Comparison of ENCODE assay signal across 14 cellular contexts in the genomic region with DNA sequence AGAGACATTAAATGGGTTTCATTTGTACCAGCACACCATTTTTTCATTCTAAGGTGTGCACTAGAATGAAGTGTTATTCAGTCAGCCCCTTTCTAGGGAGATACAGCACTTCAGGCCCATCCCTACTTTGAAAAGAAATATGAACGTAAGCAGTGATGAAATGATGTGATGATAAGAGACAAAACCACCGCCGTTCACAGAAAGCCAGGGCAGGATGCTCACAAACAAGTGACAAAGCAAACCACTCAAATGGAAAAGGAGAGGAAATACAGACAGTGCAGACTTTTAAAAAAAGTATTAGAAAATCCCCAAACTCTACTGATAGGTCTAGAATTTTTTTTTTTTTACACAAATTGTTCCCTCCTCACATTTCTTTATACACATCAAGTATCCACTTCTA.
DNase-seq lines count a peak whose midpoint lies in the region; ATAC-seq and TF ChIP-seq lines count a peak whose summit lies in the region.
"Had no signal": no experiment of that assay in that cellular context is flagged by ENCODE, and none has a peak within 500 bp of the region (broad histone marks: within the 10 kb centered on the region; RNA-seq: fewer than 3 reads in every experiment).

No MANE protein-coding gene starts in this region.

- peak; percentile 15 for DNase-seq in DND-41
- DNase-seq in activated T-cell treated with anti-CD3 and anti-CD28 coated beads, Interleukin-2, amount 50 U/mL, for 4 hours = peak; percentile 56
- peak; percentile 75 for DNase-seq in natural killer cell treated with Interleukin-12 subunit alpha and Interleukin-12 subunit beta and Interleukin-15 and Interleukin-18, amount 100 ng/mL, for 72 hours (ENCODE audit: low spot score)
- no peak for DNase-seq in type B pancreatic cell (ENCODE audit: extremely low spot score, unreplicated experiment)
- DNase-seq in nucleus accumbens (lab: John Stamatoyannopoulos, UW) = no peak
- no peak for DNase-seq in neural progenitor cell (ENCODE audit: low spot score)
- DNase-seq: H9, left ventricle myocardium inferior, NCI-H2081 treated with DMSO at 0.1 percent for 48 hours, SHP77 treated with DMSO at 0.1 percent for 48 hours, testis had no signal

- H3K9me3 Mint-ChIP-seq in activated T-cell treated with anti-CD3 and anti-CD28 coated beads, Interleukin-2, amount 50 U/mL, for 4 hours = no peaks in the 10 kb centered on the region
- peaks cover 3% of the 10 kb centered on the region for H3K9me3 Mint-ChIP-seq in natural killer cell treated with Interleukin-12 subunit alpha and Interleukin-12 subunit beta and Interleukin-15 and Interleukin-18, amount 100 ng/mL, for 72 hours
- peaks cover 5% of the 10 kb centered on the region for H3K9me3 Mint-ChIP-seq in type B pancreatic cell
- H3K9me3 Mint-ChIP-seq in neural progenitor cell = peaks cover 4% of the 10 kb centered on the region

- no peak for TF ChIP-seq CTCF in DND-41 (IDR thresholded peaks at IDR 0.05; ENCODE audit: borderline replicate concordance, extremely low read depth, low read length, poor library complexity, severe bottlenecking)
- TF ChIP-seq CTCF in type B pancreatic cell (conservative IDR thresholded peaks at IDR 0.05) = no peak
- no peak for TF ChIP-seq CTCF in neural progenitor cell (IDR thresholded peaks at IDR 0.05)

- H2AFZ ChIP-seq in DND-41 (ENCODE audit: low read depth, low read length) (no peak overlapping the region), neural progenitor cell (replicated peaks) (no peak overlapping the region)

- peak overlapping the region; percentile 47 for H3K4me3 Mint-ChIP-seq in activated T-cell treated with anti-CD3 and anti-CD28 coated beads, Interleukin-2, amount 50 U/mL, for 4 hours
- peak overlapping the region; percentile 86 for H3K4me3 Mint-ChIP-seq in natural killer cell treated with Interleukin-12 subunit alpha and Interleukin-12 subunit beta and Interleukin-15 and Interleukin-18, amount 100 ng/mL, for 72 hours
- H3K4me3 Mint-ChIP-seq in type B pancreatic cell (no peak overlapping the region), neural progenitor cell (no peak overlapping the region)
- H3K4me3 Mint-ChIP-seq: H9 had no signal

- peaks cover 88% of the 10 kb centered on the region for H3K4me1 Mint-ChIP-seq in activated T-cell treated with anti-CD3 and anti-CD28 coated beads, Interleukin-2, amount 50 U/mL, for 4 hours (ENCODE audit: low read depth)
- peaks cover 67 to 76% of the 10 kb centered on the region in 2 donors for H3K4me1 Mint-ChIP-seq in natural killer cell treated with Interleukin-12 subunit alpha and Interleukin-12 subunit beta and Interleukin-15 and Interleukin-18, amount 100 ng/mL, for 72 hours (ENCODE audit: low read depth in 2 of 2)
- H3K4me1 Mint-ChIP-seq in type B pancreatic cell (ENCODE audit: unreplicated experiment) = peaks cover 4% of the 10 kb centered on the region
- H3K4me1 Mint-ChIP-seq in neural progenitor cell = no peaks in the 10 kb centered on the region

- H3K36me3 Mint-ChIP-seq in activated T-cell treated with anti-CD3 and anti-CD28 coated beads, Interleukin-2, amount 50 U/mL, for 4 hours (ENCODE audit: insufficient read depth) = peaks cover 47% of the 10 kb centered on the region
- peaks cover 27% of the 10 kb centered on the region for H3K36me3 Mint-ChIP-seq in natural killer cell treated with Interleukin-12 subunit alpha and Interleukin-12 subunit beta and Interleukin-15 and Interleukin-18, amount 100 ng/mL, for 72 hours
- peaks cover 28% of the 10 kb centered on the region for H3K36me3 Mint-ChIP-seq in type B pancreatic cell
- peaks cover 5% of the 10 kb centered on the region for H3K36me3 Mint-ChIP-seq in neural progenitor cell

- peaks cover 41% of the 10 kb centered on the region for H3K4me1 ChIP-seq in DND-41 (ENCODE audit: insufficient read depth, low read length)
- H3K4me1 ChIP-seq in neural progenitor cell = no peaks in the 10 kb centered on the region

- H3K9ac ChIP-seq in DND-41 (ENCODE audit: low read depth, low read length) (no peak overlapping the region), neural progenitor cell (no peak overlapping the region)

- H3K27me3 Mint-ChIP-seq in activated T-cell treated with anti-CD3 and anti-CD28 coated beads, Interleukin-2, amount 50 U/mL, for 4 hours (ENCODE audit: low read depth) = no peaks in the 10 kb centered on the region
- no peaks in the 10 kb centered on the region for H3K27me3 Mint-ChIP-seq in natural killer cell treated with Interleukin-12 subunit alpha and Interleukin-12 subunit beta and Interleukin-15 and Interleukin-18, amount 100 ng/mL, for 72 hours
- H3K27me3 Mint-ChIP-seq in type B pancreatic cell (no peaks in the 10 kb centered on the region), neural progenitor cell (ENCODE audit: insufficient read depth, low read depth) (no peaks in the 10 kb centered on the region)

- no peaks in the 10 kb centered on the region for H3K79me2 ChIP-seq in DND-41 (ENCODE audit: insufficient read depth, low read length)
- no peaks in the 10 kb centered on the region for H3K79me2 ChIP-seq in neural progenitor cell (ENCODE audit: low read depth)

- no peaks in the 10 kb centered on the region for H3K36me3 ChIP-seq in DND-41 (ENCODE audit: insufficient read depth, low read length)
- H3K36me3 ChIP-seq in neural progenitor cell = no peaks in the 10 kb centered on the region

- H3K27ac Mint-ChIP-seq in natural killer cell treated with Interleukin-12 subunit alpha and Interleukin-12 subunit beta and Interleukin-15 and Interleukin-18, amount 100 ng/mL, for 72 hours = peak overlapping the region; percentile 92 to 96
- H3K27ac Mint-ChIP-seq in type B pancreatic cell = no peak overlapping the region
- H3K27ac Mint-ChIP-seq in neural progenitor cell = no peak overlapping the region
- H3K27ac Mint-ChIP-seq: H9 had no signal

- no peaks in the 10 kb centered on the region for H3K27me3 ChIP-seq in DND-41 (ENCODE audit: insufficient read depth, low read length, poor library complexity)
- no peaks in the 10 kb centered on the region for H3K27me3 ChIP-seq in neural progenitor cell
- H3K27me3 ChIP-seq: right atrium auricular region, testis had no signal

- ATAC-seq in DND-41 (ENCODE audit: insufficient read depth, low read depth) = peak; percentile 62
- ATAC-seq in HG03354 (IDR thresholded peaks at IDR 0.05; ENCODE audit: poor library complexity, severe bottlenecking, unreplicated experiment) = peak; percentile 42
- peak; percentile 80 to 81 for ATAC-seq in activated T-cell treated with anti-CD3 and anti-CD28 coated beads, Interleukin-2, amount 50 U/mL, for 4 hours
- peak; percentile 85 to 89 for ATAC-seq in natural killer cell treated with Interleukin-12 subunit alpha and Interleukin-12 subunit beta and Interleukin-15 and Interleukin-18, amount 100 ng/mL, for 72 hours
- no peak for ATAC-seq in GM21447 (IDR thresholded peaks at IDR 0.05; ENCODE audit: unreplicated experiment)

- H3K9me3 ChIP-seq in DND-41 (ENCODE audit: insufficient read depth, low read length, severe bottlenecking) = peaks cover 5% of the 10 kb centered on the region
- no peaks in the 10 kb centered on the region for H3K9me3 ChIP-seq in neural progenitor cell (ENCODE audit: low read depth)
- H3K9me3 ChIP-seq: testis had no signal

- H3K4me2 ChIP-seq in DND-41 (ENCODE audit: insufficient read depth, low read length) = peak overlapping the region; percentile 34
- no peak overlapping the region for H3K4me2 ChIP-seq in neural progenitor cell

- peak overlapping the region; percentile 87 for H3K27ac ChIP-seq in DND-41 (ENCODE audit: low read length)
- no peak overlapping the region for H3K27ac ChIP-seq in neural progenitor cell
- H3K27ac ChIP-seq: left ventricle myocardium inferior, right atrium auricular region, testis had no signal

- no peak overlapping the region for H3K4me3 ChIP-seq in DND-41 (ENCODE audit: low read depth in 1 of 2, low read length in 2 of 2)
- no peak overlapping the region for H3K4me3 ChIP-seq in neural progenitor cell
- H3K4me3 ChIP-seq: left ventricle myocardium inferior, right atrium auricular region, testis had no signal

- H3F3A ChIP-seq in neural progenitor cell (ENCODE audit: low read depth) = no peaks in the 10 kb centered on the region

- H4K20me1 ChIP-seq in DND-41 (ENCODE audit: insufficient read depth, low read length) = no peaks in the 10 kb centered on the region
- no peaks in the 10 kb centered on the region for H4K20me1 ChIP-seq in neural progenitor cell (ENCODE audit: low read depth)

Comparison
In these comparisons a context has a peak if more than half of its experiments do, and no peak if none do; other contexts are left out.
1. DNase-seq: peak in DND-41 (single experiment), activated T-cell treated with anti-CD3 and anti-CD28 coated beads, Interleukin-2, amount 50 U/mL, for 4 hours (single experiment) and natural killer cell treated with Interleukin-12 subunit alpha and Interleukin-12 subunit beta and Interleukin-15 and Interleukin-18, amount 100 ng/mL, for 72 hours (single experiment); none in type B pancreatic cell (single experiment), nucleus accumbens (0 of 56) and neural progenitor cell (single experiment).
2. H3K4me3 Mint-ChIP-seq: peak in activated T-cell treated with anti-CD3 and anti-CD28 coated beads, Interleukin-2, amount 50 U/mL, for 4 hours (single experiment) and natural killer cell treated with Interleukin-12 subunit alpha and Interleukin-12 subunit beta and Interleukin-15 and Interleukin-18, amount 100 ng/mL, for 72 hours (single experiment); none in type B pancreatic cell (single experiment) and neural progenitor cell (single experiment).
3. H3K27ac Mint-ChIP-seq: peak in natural killer cell treated with Interleukin-12 subunit alpha and Interleukin-12 subunit beta and Interleukin-15 and Interleukin-18, amount 100 ng/mL, for 72 hours (2 of 2); none in type B pancreatic cell (single experiment) and neural progenitor cell (single experiment).